ENCODE assay signal across 19 cellular contexts in the genomic region with DNA sequence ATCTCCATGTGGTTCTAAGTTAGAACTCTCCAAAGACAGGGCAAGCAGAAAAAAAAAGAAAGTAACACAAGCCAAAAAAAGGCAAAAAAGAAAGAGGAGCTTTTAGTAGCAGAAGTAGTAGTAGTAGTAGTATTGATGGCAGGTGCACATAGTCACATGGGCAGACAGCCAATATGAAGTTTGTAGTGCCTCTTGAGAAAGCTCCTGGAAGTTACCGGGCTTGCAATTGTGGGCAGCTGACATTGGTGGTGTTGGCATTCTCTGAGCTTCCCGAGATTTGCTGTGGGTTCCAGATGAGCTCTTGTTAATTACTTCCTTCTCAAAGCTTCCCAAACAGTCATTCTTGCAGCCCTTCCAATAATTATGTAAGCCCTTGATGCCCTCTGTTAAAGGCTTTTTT.
A peak's percentile ranks its signal among the peaks of the same experiment; 100 is the strongest.
DNase-seq lines count a peak whose midpoint lies in the region; ATAC-seq and TF ChIP-seq lines count a peak whose summit lies in the region.
"Had no signal": no experiment of that assay in that cellular context is flagged by ENCODE, and none has a peak within 500 bp of the region (broad histone marks: within the 10 kb centered on the region; RNA-seq: fewer than 3 reads in every experiment).

No MANE protein-coding gene starts in this region.

- H3K4me3 ChIP-seq in left lung, result no peak overlapping the region
- H3K4me3 ChIP-seq in smooth muscle cell, result no peak overlapping the region
- H3K4me3 ChIP-seq: GM12878, PC-9 had no signal

- no peaks in the 10 kb centered on the region for H4K20me1 ChIP-seq in smooth muscle cell (ENCODE audit: low read depth)

- H3K27me3 ChIP-seq in left lung (no peaks in the 10 kb centered on the region), smooth muscle cell (ENCODE audit: low read depth) (peaks cover 17% of the 10 kb centered on the region)
- H3K27me3 ChIP-seq: BE2C had no signal

- no peaks in the 10 kb centered on the region for H3K4me1 ChIP-seq in left lung
- H3K4me1 ChIP-seq in smooth muscle cell (ENCODE audit: low read depth), result no peaks in the 10 kb centered on the region
- H3K4me1 ChIP-seq: BE2C had no signal

- H3K4me2 ChIP-seq in smooth muscle cell, result no peak overlapping the region
- H3K4me2 ChIP-seq: PC-9 had no signal

- TF ChIP-seq CTCF in left lung (IDR thresholded peaks at IDR 0.05) (no peak), smooth muscle cell (IDR thresholded peaks at IDR 0.05; ENCODE audit: borderline replicate concordance, insufficient read depth, poor library complexity, severe bottlenecking) (no peak)

- intact Hi-C loops in left lung (cut with DNase I), result no loop called here

- H3K36me3 ChIP-seq in left lung, result no peaks in the 10 kb centered on the region
- no peaks in the 10 kb centered on the region for H3K36me3 ChIP-seq in smooth muscle cell (ENCODE audit: low read depth)
- H3K36me3 ChIP-seq: BE2C had no signal

- no peak overlapping the region for H2AFZ ChIP-seq in smooth muscle cell (ENCODE audit: low read depth)
- H2AFZ ChIP-seq: PC-9 had no signal

- DNase-seq in DMS 273 (lab: John Stamatoyannopoulos, UW; ENCODE audit: unreplicated experiment) (peak; percentile 25), DMS 273 treated with DMSO at 0.1 percent for 48 hours (lab: John Stamatoyannopoulos, UW) (no peak), NCI-H128 (lab: John Stamatoyannopoulos, UW; ENCODE audit: unreplicated experiment) (peak; percentile 52), NCI-H345 treated with DMSO at 0.1 percent for 48 hours (lab: John Stamatoyannopoulos, UW; ENCODE audit: unreplicated experiment) (peak; percentile 82), left lung (no peak), smooth muscle cell (lab: John Stamatoyannopoulos, UW; ENCODE audit: unreplicated experiment) (no peak), T-helper 2 cell (no peak)
- DNase-seq: BE2C; CD4-positive, alpha-beta T cell; GDM1; H9; Kasumi-1; NCI-H1436; NCI-H526 treated with DMSO at 0.1 percent for 48 hours; PC-9; SW 1271 had no signal

- 85% methylated on average over 2 of the region's 2 CpGs for WGBS in smooth muscle cell (ENCODE audit: low lambda C conversion rate)

- H3K9ac ChIP-seq in smooth muscle cell (ENCODE audit: low read depth), result no peak overlapping the region

- H3K9me3 ChIP-seq in left lung, result peaks cover 0 to 5% of the 10 kb centered on the region in 2 donors
- H3K9me3 ChIP-seq in smooth muscle cell (replicated peaks; ENCODE audit: low read depth), result peaks cover 2% of the 10 kb centered on the region
- H3K9me3 ChIP-seq: BE2C had no signal

- H3K79me2 ChIP-seq in smooth muscle cell (ENCODE audit: low read depth), result no peaks in the 10 kb centered on the region

- H3F3A ChIP-seq in smooth muscle cell (ENCODE audit: low read depth), result no peaks in the 10 kb centered on the region

- ATAC-seq in left lung, result peak; percentile 56
- ATAC-seq in HG02938 (IDR thresholded peaks at IDR 0.05; ENCODE audit: unreplicated experiment), result no peak
- ATAC-seq: GM12878 had no signal

- H3K27ac ChIP-seq in left lung (no peak overlapping the region), smooth muscle cell (ENCODE audit: low read depth) (no peak overlapping the region)
- H3K27ac ChIP-seq: 22Rv1, PC-9 had no signal

Comparison
In these comparisons a context has a peak if more than half of its experiments do, and no peak if none do; other contexts are left out.
1. DNase-seq: peak in DMS 273 (single experiment), NCI-H128 (single experiment) and NCI-H345 treated with DMSO at 0.1 percent for 48 hours (single experiment); none in DMS 273 treated with DMSO at 0.1 percent for 48 hours (single experiment), left lung (0 of 2), smooth muscle cell (single experiment) and T-helper 2 cell (0 of 5).